In the genomic region with DNA sequence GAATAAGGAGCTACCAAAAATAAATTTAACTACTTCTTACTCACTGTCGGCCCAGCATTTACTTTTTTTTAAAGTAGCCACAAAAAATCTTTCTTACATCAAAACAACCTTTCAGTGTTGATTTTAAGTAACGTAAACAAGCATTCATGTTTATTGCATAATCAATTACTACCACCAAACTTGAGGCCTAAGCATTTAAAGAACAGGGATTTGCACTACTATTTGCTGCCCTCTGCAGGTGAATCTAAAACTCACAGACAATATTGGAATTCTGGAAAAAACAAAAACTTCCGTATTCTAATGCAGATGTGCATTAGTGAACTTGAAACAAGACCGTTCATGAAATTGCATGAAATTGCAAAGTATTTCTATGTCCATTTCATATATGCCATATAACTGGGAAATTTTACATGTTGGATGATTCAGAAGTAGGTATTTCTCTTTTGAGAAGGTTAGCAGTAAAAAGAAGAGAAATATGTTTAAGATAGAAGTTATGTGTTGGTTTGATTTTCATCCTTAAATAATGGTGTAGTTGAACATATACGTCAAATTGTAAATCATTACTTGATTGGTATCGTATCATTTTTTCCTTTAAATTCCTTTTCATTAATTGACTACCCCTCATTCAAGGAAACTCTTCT, we compare ENCODE assay signal across 1 cellular context.
TF ChIP-seq lines count a peak whose summit lies in the region.

No MANE protein-coding gene starts in this region.

TF ChIP-seq in HCT116, 20 proteins besides CTCF, POLR2A, EP300 and RAD21 (continued from another document):
- TF ChIP-seq ELF1 (IDR thresholded peaks at IDR 0.05; ENCODE audit: borderline replicate concordance, low read depth) = peak; percentile 21; the same call in 1 of the 2 replicates
- no peak for TF ChIP-seq YY1 (IDR thresholded peaks at IDR 0.05; ENCODE audit: extremely low read depth, insufficient replicate concordance, low read depth, low read length)
TF ChIP-seq in HCT116: peak in this region for 2.
